ENCODE assay signal across 14 cellular contexts in the genomic region with DNA sequence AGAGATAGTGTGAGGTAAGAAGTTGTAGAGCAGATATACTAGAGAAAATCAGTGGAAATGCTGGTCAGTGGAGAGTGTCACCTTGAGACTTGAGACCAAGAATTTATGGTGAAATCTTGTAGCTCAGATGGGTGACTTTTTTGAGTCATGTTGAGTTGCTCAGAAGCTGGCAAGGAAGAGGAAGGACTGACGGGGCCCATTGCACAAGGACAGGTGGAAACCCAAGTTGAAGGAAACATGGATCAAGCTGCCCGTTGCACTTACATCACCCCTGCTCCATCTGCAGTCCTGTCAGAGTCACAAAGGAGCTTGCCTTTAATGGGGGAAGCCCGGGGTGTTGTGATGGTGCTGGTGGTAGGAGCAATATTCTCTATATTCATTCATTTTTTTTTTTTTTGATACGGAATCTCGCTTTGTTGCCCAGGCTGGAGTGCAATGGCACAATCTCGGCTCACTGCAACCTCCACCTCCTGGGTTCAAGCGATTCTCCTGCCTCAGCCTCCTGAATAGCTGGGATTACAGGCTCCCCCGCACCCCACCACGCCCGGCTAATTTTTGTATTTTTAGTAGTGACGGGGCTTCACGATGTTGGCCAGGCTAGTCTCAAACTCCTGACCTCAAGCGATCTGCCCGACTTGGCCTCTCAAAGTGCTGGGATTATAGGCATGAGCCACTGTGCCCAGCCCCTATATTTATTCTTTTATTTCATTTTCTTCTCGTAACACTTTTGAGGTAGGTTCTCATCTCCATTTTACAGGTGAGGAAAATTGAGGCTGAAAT. TPM values are rescaled to one million over a fixed set of nuclear protein-coding genes. Genes with fewer than 3 reads are reported as not detected.
DNase-seq lines count a peak whose midpoint lies in the region; ATAC-seq and TF ChIP-seq lines count a peak whose summit lies in the region.
"Had no signal": no experiment of that assay in that cellular context is flagged by ENCODE, and none has a peak within 500 bp of the region (broad histone marks: within the 10 kb centered on the region; RNA-seq: fewer than 3 reads in every experiment).

No MANE protein-coding gene starts in this region.

- CTCF ChIA-PET in WTC11 (lab: Charles Lee), result interaction anchor here (0.6 kb wide), 1 partner anchor 97 kb away, joined by 4 read pairs; no protein-coding TSS in a partner anchor

- no peak for ATAC-seq in DND-41 (ENCODE audit: insufficient read depth, low read depth)
- ATAC-seq in WTC11, result no peak
- ATAC-seq in naive B cell (ENCODE audit: low read depth in 2 of 2), result no peak
- no peak for ATAC-seq in GM19463 (IDR thresholded peaks at IDR 0.05; ENCODE audit: unreplicated experiment)
- ATAC-seq in HG03097 (IDR thresholded peaks at IDR 0.05; ENCODE audit: low FRiP score, unreplicated experiment), result no peak

- TF ChIP-seq CTCF in DND-41 (IDR thresholded peaks at IDR 0.05; ENCODE audit: borderline replicate concordance, extremely low read depth, low read length, poor library complexity, severe bottlenecking) (no peak), WTC11 (IDR thresholded peaks at IDR 0.05) (no peak), dorsolateral prefrontal cortex (IDR thresholded peaks at IDR 0.05 in 54 of 56, conservative IDR thresholded peaks at IDR 0.05 in 2 of 56; ENCODE audit: low read depth in 1 of 56, partially characterized antibody in 56 of 56) (no peak)

- DNase-seq in DND-41 (no peak), KBM-7 (peak; percentile 19), WTC11 (ENCODE audit: low spot score) (no peak), naive B cell (no peak), EL (no peak), dorsolateral prefrontal cortex (no peak)
- DNase-seq: NCI-H1694; nephron progenitor cell; stimulated activated CD4-positive, alpha-beta T cell treated with anti-CD3 and anti-CD28 coated beads, Interleukin-4, amount 100 ng/mL, for 4 hours; T1000 had no signal

- no peaks in the 10 kb centered on the region for H3K27me3 ChIP-seq in DND-41 (ENCODE audit: insufficient read depth, low read length, poor library complexity)
- H3K27me3 ChIP-seq in dorsolateral prefrontal cortex, result no peaks in the 10 kb centered on the region

- H3K9ac ChIP-seq in DND-41 (ENCODE audit: low read depth, low read length), result peak overlapping the region; percentile 24; the same call in 1 of the 2 replicates

- H4K20me1 ChIP-seq in DND-41 (ENCODE audit: insufficient read depth, low read length), result peaks cover 63% of the 10 kb centered on the region

- H3K27ac ChIP-seq in DND-41 (ENCODE audit: low read length) (peak overlapping the region; percentile 90), dorsolateral prefrontal cortex (peak overlapping the region in 2 of 59 donors; percentile 5 to 28)

- H3K79me2 ChIP-seq in DND-41 (ENCODE audit: insufficient read depth, low read length), result peaks cover 96% of the 10 kb centered on the region

- intact Hi-C loops in dorsolateral prefrontal cortex (cut with DNase I), result no loop called here

- H3K36me3 ChIP-seq in DND-41 (ENCODE audit: insufficient read depth, low read length), result peaks cover 5% of the 10 kb centered on the region; the same call in 1 of the 2 replicates

- H3K4me3 Mint-ChIP-seq in WTC11 (no peak overlapping the region), naive B cell (peak overlapping the region; percentile 79 to 93 (median 84))
- H3K4me3 Mint-ChIP-seq: nephron progenitor cell had no signal

- no peaks in the 10 kb centered on the region for H3K9me3 ChIP-seq in DND-41 (ENCODE audit: insufficient read depth, low read length, severe bottlenecking)

- POLR2A ChIA-PET in WTC11 (lab: Charles Lee), result no interaction called here

- H3K4me1 Mint-ChIP-seq in WTC11 (peaks cover 30% of the 10 kb centered on the region), naive B cell (peaks cover 54 to 97% (median 80%) of the 10 kb centered on the region in 3 donors)

- no peak overlapping the region for H2AFZ ChIP-seq in DND-41 (ENCODE audit: low read depth, low read length)

- H3K4me3 ChIP-seq in DND-41 (ENCODE audit: low read depth in 1 of 2, low read length in 2 of 2) (peak overlapping the region in 1 of 2 experiments; percentile 30; a peak in 1 of 4 replicates), dorsolateral prefrontal cortex (no peak overlapping the region)

- H3K27me3 Mint-ChIP-seq in WTC11 (ENCODE audit: low read depth) (no peaks in the 10 kb centered on the region), naive B cell (no peaks in the 10 kb centered on the region)
- H3K27me3 Mint-ChIP-seq: brain had no signal

- H3K9me3 Mint-ChIP-seq in WTC11 (peaks cover 3% of the 10 kb centered on the region; the same call in 1 of the 2 replicates), naive B cell (peaks cover 0 to 7% (median 4%) of the 10 kb centered on the region in 7 donors)

- peaks cover 2% of the 10 kb centered on the region; the same call in 1 of the 2 replicates for H3K36me3 Mint-ChIP-seq in WTC11
- H3K36me3 Mint-ChIP-seq in naive B cell, result peaks cover 8 to 17% of the 10 kb centered on the region in 2 donors

- peak overlapping the region; percentile 65 for H3K4me2 ChIP-seq in DND-41 (ENCODE audit: insufficient read depth, low read length)

- peak overlapping the region; percentile 41 for H3K27ac Mint-ChIP-seq in WTC11
- peak overlapping the region; percentile 24 to 98 (median 96) for H3K27ac Mint-ChIP-seq in naive B cell

- in situ Hi-C loops in KBM-7 (cut with MboI; ENCODE audit: low pct_unique_long_range_greater_than_20kb, low sequenced_read_pairs), result no loop called here

- peaks cover 52% of the 10 kb centered on the region for H3K4me1 ChIP-seq in DND-41 (ENCODE audit: insufficient read depth, low read length)

TF ChIP-seq in WTC11, 78 proteins besides CTCF, POLR2A, EP300 and RAD21 (continues in another document):
- TF ChIP-seq TCF7 (CRISPR knock-in tag; IDR thresholded peaks at IDR 0.05; ENCODE audit: low read depth) (no peak), ZNF121 (CRISPR knock-in tag; IDR thresholded peaks at IDR 0.05) (no peak), ZBTB21 (CRISPR knock-in tag; IDR thresholded peaks at IDR 0.05; ENCODE audit: borderline replicate concordance) (no peak), GABPB1 (CRISPR knock-in tag; IDR thresholded peaks at IDR 0.05) (no peak), ZNF671 (CRISPR knock-in tag; IDR thresholded peaks at IDR 0.05) (no peak), SMAD3 (CRISPR knock-in tag; IDR thresholded peaks at IDR 0.05; ENCODE audit: borderline replicate concordance) (no peak), FOXP1 (CRISPR knock-in tag; IDR thresholded peaks at IDR 0.05; ENCODE audit: borderline replicate concordance) (no peak)
- TF ChIP-seq, protein P1, sequence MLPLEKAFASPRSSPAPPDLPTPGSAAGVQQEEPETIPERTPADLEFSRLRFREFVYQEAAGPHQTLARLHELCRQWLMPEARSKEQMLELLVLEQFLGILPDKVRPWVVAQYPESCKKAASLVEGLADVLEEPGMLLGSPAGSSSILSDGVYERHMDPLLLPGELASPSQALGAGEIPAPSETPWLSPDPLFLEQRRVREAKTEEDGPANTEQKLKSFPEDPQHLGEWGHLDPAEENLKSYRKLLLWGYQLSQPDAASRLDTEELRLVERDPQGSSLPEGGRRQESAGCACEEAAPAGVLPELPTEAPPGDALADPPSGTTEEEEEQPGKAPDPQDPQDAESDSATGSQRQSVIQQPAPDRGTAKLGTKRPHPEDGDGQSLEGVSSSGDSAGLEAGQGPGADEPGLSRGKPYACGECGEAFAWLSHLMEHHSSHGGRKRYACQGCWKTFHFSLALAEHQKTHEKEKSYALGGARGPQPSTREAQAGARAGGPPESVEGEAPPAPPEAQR (CRISPR knock-in tag; IDR thresholded peaks at IDR 0.05), result no peak
- TF ChIP-seq, protein P2, sequence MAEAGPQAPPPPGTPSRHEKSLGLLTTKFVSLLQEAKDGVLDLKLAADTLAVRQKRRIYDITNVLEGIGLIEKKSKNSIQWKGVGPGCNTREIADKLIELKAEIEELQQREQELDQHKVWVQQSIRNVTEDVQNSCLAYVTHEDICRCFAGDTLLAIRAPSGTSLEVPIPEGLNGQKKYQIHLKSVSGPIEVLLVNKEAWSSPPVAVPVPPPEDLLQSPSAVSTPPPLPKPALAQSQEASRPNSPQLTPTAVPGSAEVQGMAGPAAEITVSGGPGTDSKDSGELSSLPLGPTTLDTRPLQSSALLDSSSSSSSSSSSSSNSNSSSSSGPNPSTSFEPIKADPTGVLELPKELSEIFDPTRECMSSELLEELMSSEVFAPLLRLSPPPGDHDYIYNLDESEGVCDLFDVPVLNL (CRISPR knock-in tag; IDR thresholded peaks at IDR 0.05; ENCODE audit: borderline replicate concordance, low read depth), result no peak
- TF ChIP-seq, protein P3, sequence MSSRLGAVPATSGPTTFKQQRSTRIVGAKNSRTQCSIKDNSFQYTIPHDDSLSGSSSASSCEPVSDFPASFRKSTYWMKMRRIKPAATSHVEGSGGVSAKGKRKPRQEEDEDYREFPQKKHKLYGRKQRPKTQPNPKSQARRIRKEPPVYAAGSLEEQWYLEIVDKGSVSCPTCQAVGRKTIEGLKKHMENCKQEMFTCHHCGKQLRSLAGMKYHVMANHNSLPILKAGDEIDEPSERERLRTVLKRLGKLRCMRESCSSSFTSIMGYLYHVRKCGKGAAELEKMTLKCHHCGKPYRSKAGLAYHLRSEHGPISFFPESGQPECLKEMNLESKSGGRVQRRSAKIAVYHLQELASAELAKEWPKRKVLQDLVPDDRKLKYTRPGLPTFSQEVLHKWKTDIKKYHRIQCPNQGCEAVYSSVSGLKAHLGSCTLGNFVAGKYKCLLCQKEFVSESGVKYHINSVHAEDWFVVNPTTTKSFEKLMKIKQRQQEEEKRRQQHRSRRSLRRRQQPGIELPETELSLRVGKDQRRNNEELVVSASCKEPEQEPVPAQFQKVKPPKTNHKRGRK (CRISPR knock-in tag; IDR thresholded peaks at IDR 0.05; ENCODE audit: borderline replicate concordance), result no peak
- TF ChIP-seq, protein P4, sequence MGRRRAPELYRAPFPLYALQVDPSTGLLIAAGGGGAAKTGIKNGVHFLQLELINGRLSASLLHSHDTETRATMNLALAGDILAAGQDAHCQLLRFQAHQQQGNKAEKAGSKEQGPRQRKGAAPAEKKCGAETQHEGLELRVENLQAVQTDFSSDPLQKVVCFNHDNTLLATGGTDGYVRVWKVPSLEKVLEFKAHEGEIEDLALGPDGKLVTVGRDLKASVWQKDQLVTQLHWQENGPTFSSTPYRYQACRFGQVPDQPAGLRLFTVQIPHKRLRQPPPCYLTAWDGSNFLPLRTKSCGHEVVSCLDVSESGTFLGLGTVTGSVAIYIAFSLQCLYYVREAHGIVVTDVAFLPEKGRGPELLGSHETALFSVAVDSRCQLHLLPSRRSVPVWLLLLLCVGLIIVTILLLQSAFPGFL (CRISPR knock-in tag; IDR thresholded peaks at IDR 0.05; ENCODE audit: borderline replicate concordance), result no peak

RNA-seq across cellular contexts. Expression of a gene that starts 27.4 kb away (rescaled TPM):
- 64.7 to 72.4 TPM (median 71.3 TPM) in 3 replicates for total RNA-seq in WTC11 (2021)
- 100 to 1,000 TPM; 107 to 132 (median 115) TPM for polyA plus RNA-seq in naive B cell (ENCODE audit: low read depth in 6 of 6)
- total RNA-seq in dorsolateral prefrontal cortex, result 10 to 100 TPM; 29.3 to 62.3 (median 43.6) TPM

RNA-seq across cellular contexts. Expression of a gene that starts 30.1 kb away (rescaled TPM):
- total RNA-seq in WTC11 (2021), result 0.09 TPM in 1 of 3 replicates, not detected in the others
- polyA plus RNA-seq in naive B cell (ENCODE audit: low read depth in 6 of 6), result 100 to 1,000 TPM in 5 of 6 donors, 10 to 100 TPM in 1; 70.6 to 229 (median 135) TPM
- not detected for total RNA-seq in dorsolateral prefrontal cortex
- total RNA-seq: glomerular endothelial cell had no signal
